Comparison of ENCODE assay signal across 8 cellular contexts in genomic region chr2:64330691-64331429, GRCh38.
DNase-seq lines count a peak whose midpoint lies in the region; ATAC-seq and TF ChIP-seq lines count a peak whose summit lies in the region.

No MANE protein-coding gene starts in this region.

- peak overlapping the region; percentile 25 for H3K27ac ChIP-seq in RWPE2 (ENCODE audit: poor library complexity, severe bottlenecking)

- peak; percentile 76 for ATAC-seq in RWPE2 (ENCODE audit: low read depth)
- ATAC-seq in GM18861 (IDR thresholded peaks at IDR 0.05; ENCODE audit: unreplicated experiment), result no peak

- H3K27me3 Mint-ChIP-seq in nephron progenitor cell (ENCODE audit: low read depth, poor library complexity), result peaks cover 2% of the 10 kb centered on the region

- DNase-seq in DMS114 treated with DMSO at 0.1 percent for 48 hours (lab: John Stamatoyannopoulos, UW; ENCODE audit: unreplicated experiment), result peak; percentile 76
- peak; percentile 72 for DNase-seq in M059J (ENCODE audit: low read depth)
- DNase-seq in RWPE2 (ENCODE audit: low spot score), result peak; percentile 75
- peak; percentile 57 for DNase-seq in activated T-helper 9 cell treated with anti-CD3 and anti-CD28 coated beads, Interleukin-2, amount 50 U/mL, for 16 hours (ENCODE audit: low read depth)
- DNase-seq in fibroblast of villous mesenchyme (ENCODE audit: low read depth), result peak; percentile 91
- peak; percentile 86 for DNase-seq in nephron progenitor cell
- peak; percentile 42 to 85 (median 70) for DNase-seq in stimulated activated naive CD4-positive, alpha-beta T cell (lab: John Stamatoyannopoulos, UW)

- peaks cover 82% of the 10 kb centered on the region for H3K4me1 Mint-ChIP-seq in nephron progenitor cell

- no peaks in the 10 kb centered on the region for H3K4me1 ChIP-seq in RWPE2 (ENCODE audit: insufficient read depth, poor library complexity, severe bottlenecking)

- H3K27me3 ChIP-seq in RWPE2 (ENCODE audit: insufficient read depth, poor library complexity, severe bottlenecking), result no peaks in the 10 kb centered on the region

- peak overlapping the region; percentile 10 for H3K27ac Mint-ChIP-seq in nephron progenitor cell

- H3K9me3 ChIP-seq in RWPE2 (ENCODE audit: severe bottlenecking), result no peaks in the 10 kb centered on the region

- H3K9me3 Mint-ChIP-seq in nephron progenitor cell, result peaks cover 7% of the 10 kb centered on the region

- TF ChIP-seq CTCF in RWPE2 (IDR thresholded peaks at IDR 0.05; ENCODE audit: poor library complexity, severe bottlenecking) (peak; percentile 91), fibroblast of villous mesenchyme (IDR thresholded peaks at IDR 0.05; ENCODE audit: insufficient read depth, low read depth, low read length) (peak; percentile 93), nephron progenitor cell (IDR thresholded peaks at IDR 0.05) (peak; percentile 88)

- no peaks in the 10 kb centered on the region for H3K36me3 ChIP-seq in RWPE2 (ENCODE audit: low read depth)

- no peak overlapping the region for H3K4me3 ChIP-seq in RWPE2 (ENCODE audit: severe bottlenecking)
- H3K4me3 ChIP-seq in fibroblast of villous mesenchyme (ENCODE audit: low read depth, low read length), result peak overlapping the region; percentile 23

- peaks cover 5% of the 10 kb centered on the region for H3K36me3 Mint-ChIP-seq in nephron progenitor cell (ENCODE audit: low read depth)

- H3K4me3 Mint-ChIP-seq in nephron progenitor cell, result peak overlapping the region; percentile 64
